13 cellular contexts compared by ENCODE assay signal in the genomic region with DNA sequence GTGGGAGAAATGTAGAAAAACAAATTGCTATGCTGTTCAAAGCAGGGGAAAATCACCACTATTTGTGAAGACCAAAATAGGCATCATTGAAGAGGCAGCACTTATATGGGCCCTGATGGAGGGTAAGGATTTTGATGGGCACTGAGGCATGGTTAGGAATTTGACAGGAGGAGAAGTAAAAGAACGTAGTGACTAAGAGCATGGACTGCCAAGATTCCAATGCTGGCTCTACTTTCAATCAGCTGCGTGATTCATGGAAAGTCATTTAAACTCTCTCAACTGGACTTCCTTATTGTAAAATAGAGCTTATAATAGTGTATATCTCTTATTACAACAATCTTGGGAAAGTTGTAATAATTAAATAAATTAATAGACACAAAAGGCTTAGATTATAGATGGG.
A peak's percentile ranks its signal among the peaks of the same experiment; 100 is the strongest.
DNase-seq lines count a peak whose midpoint lies in the region; FAIRE-seq and TF ChIP-seq lines count a peak whose summit lies in the region.
"Had no signal": no experiment of that assay in that cellular context is flagged by ENCODE, and none has a peak within 500 bp of the region (broad histone marks: within the 10 kb centered on the region; RNA-seq: fewer than 3 reads in every experiment).

No MANE protein-coding gene starts in this region.

- no peaks in the 10 kb centered on the region for H3K36me3 ChIP-seq in testis (ENCODE audit: low read depth, missing control alignments)
- H3K36me3 ChIP-seq in Peyer's patch, result no peaks in the 10 kb centered on the region

- DNase-seq in HPDE6-E6E7 (ENCODE audit: extremely low spot score) (peak; percentile 39), amniotic stem cell (lab: John Stamatoyannopoulos, UW) (peak; percentile 56), fibroblast of the conjunctiva (ENCODE audit: low read depth) (peak; percentile 18), urothelium cell line (ENCODE audit: low spot score) (peak; percentile 12), testis (no peak), Peyer's patch (no peak)
- DNase-seq in activated T-cell treated with anti-CD3 and anti-CD28 coated beads, Interleukin-2, amount 50 U/mL, for 1 hour, result no peak
- DNase-seq: activated naive CD4-positive, alpha-beta T cell; central memory CD4-positive, alpha-beta T cell; GDM1; naive thymus-derived CD4-positive, alpha-beta T cell; NCI-H1105 treated with DMSO at 0.1 percent for 48 hours had no signal

- no peak for FAIRE-seq in urothelium cell line (lab: Jason Lieb, UNC)
- FAIRE-seq: GM19239 had no signal

- intact Hi-C loops in testis (cut with DNase I; ENCODE audit: low total_unique reads), result no loop called here

- H3K4me3 ChIP-seq in testis (no peak overlapping the region), Peyer's patch (no peak overlapping the region)

- H3K9me3 ChIP-seq in testis (no peaks in the 10 kb centered on the region), Peyer's patch (no peaks in the 10 kb centered on the region)

- 81 to 83% methylated on average over 2 of the region's 2 CpGs for WGBS in testis, 2 donors

- no peaks in the 10 kb centered on the region for H3K4me1 ChIP-seq in testis
- no peaks in the 10 kb centered on the region for H3K4me1 ChIP-seq in Peyer's patch

- H3K27ac ChIP-seq in testis, result no peak overlapping the region
- no peak overlapping the region for H3K27ac ChIP-seq in Peyer's patch

- H3K27me3 ChIP-seq in testis, result no peaks in the 10 kb centered on the region
- no peaks in the 10 kb centered on the region for H3K27me3 ChIP-seq in Peyer's patch

- no peak for TF ChIP-seq POLR2A in testis (IDR thresholded peaks at IDR 0.05)
- TF ChIP-seq POLR2A in Peyer's patch (IDR thresholded peaks at IDR 0.05), result no peak

- no peak for TF ChIP-seq CTCF in testis (IDR thresholded peaks at IDR 0.05)
- no peak for TF ChIP-seq CTCF in Peyer's patch (IDR thresholded peaks at IDR 0.05)

Comparison
In these comparisons a context has a peak if more than half of its experiments do, and no peak if none do; other contexts are left out.
1. DNase-seq: peak in HPDE6-E6E7 (single experiment), amniotic stem cell (single experiment), fibroblast of the conjunctiva (single experiment) and urothelium cell line (single experiment); none in testis (single experiment), Peyer's patch (0 of 3) and activated T-cell treated with anti-CD3 and anti-CD28 coated beads, Interleukin-2, amount 50 U/mL, for 1 hour (single experiment).